19 cellular contexts compared by ENCODE assay signal in the genomic region with DNA sequence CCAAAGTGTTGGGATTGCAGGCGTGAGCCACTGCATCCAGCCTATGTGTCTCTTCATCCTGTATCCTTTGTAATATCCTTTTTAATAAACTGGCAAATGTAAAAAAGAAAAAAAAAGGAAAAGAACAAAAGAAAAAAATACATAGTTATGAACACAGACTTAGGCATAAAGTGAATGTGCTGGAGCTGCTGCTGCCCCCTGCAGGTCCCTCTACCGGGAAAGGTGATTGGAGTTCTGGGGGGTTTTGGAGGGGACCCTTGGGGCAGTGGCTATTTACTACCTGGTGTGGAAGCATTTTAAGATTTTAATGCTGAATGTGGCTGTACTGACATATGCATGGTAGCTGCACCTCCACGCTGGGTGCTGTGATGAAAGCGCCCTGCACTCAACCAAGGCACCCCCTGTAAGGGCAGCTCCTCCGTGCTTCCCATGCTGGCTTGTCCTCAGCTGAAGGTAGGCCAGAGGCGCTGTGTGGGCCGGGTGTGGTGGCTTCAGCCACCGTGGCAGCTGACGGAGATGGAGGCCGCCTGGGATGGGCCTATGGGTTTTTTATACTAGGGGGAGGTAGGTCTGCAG. TPM values are rescaled to one million over a fixed set of nuclear protein-coding genes. Genes with fewer than 3 reads are reported as not detected.
DNase-seq lines count a peak whose midpoint lies in the region; ATAC-seq and TF ChIP-seq lines count a peak whose summit lies in the region.
"Had no signal": no experiment of that assay in that cellular context is flagged by ENCODE, and none has a peak within 500 bp of the region (broad histone marks: within the 10 kb centered on the region; RNA-seq: fewer than 3 reads in every experiment).

No MANE protein-coding gene starts in this region.

- H3K36me3 Mint-ChIP-seq in neural crest cell (ENCODE audit: low read depth): no peaks in the 10 kb centered on the region
- no peaks in the 10 kb centered on the region for H3K36me3 Mint-ChIP-seq in activated naive CD8-positive, alpha-beta T cell treated with anti-CD3 and anti-CD28 coated beads, Interleukin-2, amount 50 U/mL, for 24 hours (ENCODE audit: low read depth)

- DNase-seq in BE2C (no peak), HFF-Myc (ENCODE audit: extremely low read depth, low read depth) (no peak), brain microvascular endothelial cell (no peak), neural crest cell (ENCODE audit: low read depth, low spot score) (no peak), GDM1 (lab: John Stamatoyannopoulos, UW) (no peak), sigmoid colon (no peak)
- no peak for DNase-seq in activated naive CD8-positive, alpha-beta T cell treated with anti-CD3 and anti-CD28 coated beads, Interleukin-2, amount 50 U/mL, for 24 hours
- DNase-seq in stimulated activated CD8-positive, alpha-beta memory T cell treated with anti-CD3 and anti-CD28 coated beads, Interleukin-4, amount 100 ng/mL, for 48 hours: no peak
- DNase-seq: activated naive CD4-positive, alpha-beta T cell treated with anti-CD3 and anti-CD28 coated beads for 36 hours; DMS 273 treated with DMSO at 0.1 percent for 48 hours; occipital lobe; SIG-M5; stimulated activated CD4-positive, alpha-beta T cell treated with anti-CD3 and anti-CD28 coated beads, Interleukin-4, amount 100 ng/mL, for 24 hours; T-helper 9 cell had no signal

- H3K27me3 Mint-ChIP-seq in neural crest cell (ENCODE audit: low read depth): peaks cover 5% of the 10 kb centered on the region
- H3K27me3 Mint-ChIP-seq in activated naive CD8-positive, alpha-beta T cell treated with anti-CD3 and anti-CD28 coated beads, Interleukin-2, amount 50 U/mL, for 24 hours: peaks cover 2% of the 10 kb centered on the region

- TF ChIP-seq CTCF in BE2C (IDR thresholded peaks at IDR 0.05; ENCODE audit: low read depth, low read length) (peak; percentile 26), HFF-Myc (IDR thresholded peaks at IDR 0.05; ENCODE audit: low read depth, low read length, missing control alignments) (peak; percentile 33), brain microvascular endothelial cell (IDR thresholded peaks at IDR 0.05; ENCODE audit: low read depth, low read length, missing control alignments) (peak; percentile 49), neural crest cell (conservative IDR thresholded peaks at IDR 0.05) (peak; percentile 25), sigmoid colon (IDR thresholded peaks at IDR 0.05) (no peak)

- no peaks in the 10 kb centered on the region for H3K27me3 ChIP-seq in BE2C
- peaks cover 2% of the 10 kb centered on the region for H3K27me3 ChIP-seq in brain microvascular endothelial cell (replicated peaks)
- no peaks in the 10 kb centered on the region for H3K27me3 ChIP-seq in sigmoid colon
- H3K27me3 ChIP-seq: BLaER1 treated with 17β-estradiol and CSF1 and Interleukin-3, amounts not matched to agents 10 nM and 100 nM; esophagus muscularis mucosa had no signal

- in situ Hi-C loops in brain microvascular endothelial cell (cut with HindIII; ENCODE audit: low pct_ligation_motif_present, low sequenced_read_pairs): no loop called here

- no peak overlapping the region for H3K4me3 Mint-ChIP-seq in neural crest cell
- no peak overlapping the region for H3K4me3 Mint-ChIP-seq in activated naive CD8-positive, alpha-beta T cell treated with anti-CD3 and anti-CD28 coated beads, Interleukin-2, amount 50 U/mL, for 24 hours
- H3K4me3 Mint-ChIP-seq: activated naive CD4-positive, alpha-beta T cell treated with anti-CD3 and anti-CD28 coated beads for 36 hours; dendritic cell treated with granulocyte-macrophage colony-stimulating factor and Interleukin-4, amounts not matched to agents 40 ng/mL and 50 ng/mL, for 4 days had no signal

- intact Hi-C loops in sigmoid colon (cut with DNase I): no loop called here

- H3K4me1 ChIP-seq in BE2C (no peaks in the 10 kb centered on the region), sigmoid colon (no peaks in the 10 kb centered on the region)
- H3K4me1 ChIP-seq: BLaER1 treated with 17β-estradiol and CSF1 and Interleukin-3, amounts not matched to agents 10 nM and 100 nM had no signal

- H3K9me3 Mint-ChIP-seq in neural crest cell: no peaks in the 10 kb centered on the region
- no peaks in the 10 kb centered on the region for H3K9me3 Mint-ChIP-seq in activated naive CD8-positive, alpha-beta T cell treated with anti-CD3 and anti-CD28 coated beads, Interleukin-2, amount 50 U/mL, for 24 hours
- H3K9me3 Mint-ChIP-seq: activated naive CD4-positive, alpha-beta T cell treated with anti-CD3 and anti-CD28 coated beads for 36 hours; dendritic cell treated with granulocyte-macrophage colony-stimulating factor and Interleukin-4, amounts not matched to agents 40 ng/mL and 50 ng/mL, for 4 days had no signal

- TF ChIP-seq POLR2A in sigmoid colon (IDR thresholded peaks at IDR 0.05): no peak

- no peak overlapping the region for H3K27ac Mint-ChIP-seq in neural crest cell (ENCODE audit: unreplicated experiment)
- H3K27ac Mint-ChIP-seq in activated naive CD8-positive, alpha-beta T cell treated with anti-CD3 and anti-CD28 coated beads, Interleukin-2, amount 50 U/mL, for 24 hours: no peak overlapping the region
- H3K27ac Mint-ChIP-seq: activated naive CD4-positive, alpha-beta T cell treated with anti-CD3 and anti-CD28 coated beads for 36 hours; dendritic cell treated with granulocyte-macrophage colony-stimulating factor and Interleukin-4, amounts not matched to agents 40 ng/mL and 50 ng/mL, for 4 days had no signal

- H3K9me3 ChIP-seq in BE2C: no peaks in the 10 kb centered on the region
- no peaks in the 10 kb centered on the region for H3K9me3 ChIP-seq in sigmoid colon
- H3K9me3 ChIP-seq: BLaER1 treated with 17β-estradiol and CSF1 and Interleukin-3, amounts not matched to agents 10 nM and 100 nM; esophagus muscularis mucosa; thoracic aorta had no signal

- no peak overlapping the region for H3K4me3 ChIP-seq in BE2C (ENCODE audit: low read depth, low read length)
- no peak overlapping the region for H3K4me3 ChIP-seq in HFF-Myc (replicated peaks; ENCODE audit: low read depth, low read length)
- H3K4me3 ChIP-seq in brain microvascular endothelial cell (ENCODE audit: low read depth, low read length): no peak overlapping the region
- H3K4me3 ChIP-seq in sigmoid colon: no peak overlapping the region
- H3K4me3 ChIP-seq: BLaER1 treated with 17β-estradiol and CSF1 and Interleukin-3, amounts not matched to agents 10 nM and 100 nM; esophagus muscularis mucosa; thoracic aorta had no signal

- H3K36me3 ChIP-seq in BE2C: no peaks in the 10 kb centered on the region
- no peaks in the 10 kb centered on the region for H3K36me3 ChIP-seq in brain microvascular endothelial cell (replicated peaks)
- H3K36me3 ChIP-seq in sigmoid colon: no peaks in the 10 kb centered on the region
- H3K36me3 ChIP-seq: BLaER1 treated with 17β-estradiol and CSF1 and Interleukin-3, amounts not matched to agents 10 nM and 100 nM; esophagus muscularis mucosa; thoracic aorta had no signal

- peaks cover 39% of the 10 kb centered on the region for H3K4me1 Mint-ChIP-seq in neural crest cell
- peaks cover 6% of the 10 kb centered on the region for H3K4me1 Mint-ChIP-seq in activated naive CD8-positive, alpha-beta T cell treated with anti-CD3 and anti-CD28 coated beads, Interleukin-2, amount 50 U/mL, for 24 hours

- WGBS in sigmoid colon, 2 donors: 84 to 86% methylated on average over 10 of the region's 10 CpGs

- no peak for TF ChIP-seq EP300 in sigmoid colon (IDR thresholded peaks at IDR 0.05)

- ATAC-seq in activated naive CD8-positive, alpha-beta T cell treated with anti-CD3 and anti-CD28 coated beads, Interleukin-2, amount 50 U/mL, for 24 hours: no peak

- no peak overlapping the region for H3K27ac ChIP-seq in brain microvascular endothelial cell
- no peak overlapping the region for H3K27ac ChIP-seq in sigmoid colon
- H3K27ac ChIP-seq: BLaER1 treated with 17β-estradiol and CSF1 and Interleukin-3, amounts not matched to agents 10 nM and 100 nM; esophagus muscularis mucosa; KMS-11; thoracic aorta had no signal

RNA-seq across cellular contexts. Expression of gene RPLP1, which starts 49.9 kb away (rescaled TPM):
- polyA plus RNA-seq in BE2C (2012; ENCODE audit: insufficient read depth, insufficient read length, low read depth): 3,656 TPM
- total RNA-seq in neural crest cell (1,595 and 1,772 TPM in 2 replicates), sigmoid colon (1,000 to 10,000 TPM; 1,053 to 1,114 (median 1,095) TPM)
- 1,000 to 10,000 TPM; 1,446 to 2,471 (median 2,101) TPM for polyA plus RNA-seq in sigmoid colon

Comparison
In these comparisons a context has a peak if more than half of its experiments do, and no peak if none do; other contexts are left out.
1. CTCF ChIP-seq: peak in BE2C (single experiment), HFF-Myc (single experiment), brain microvascular endothelial cell (single experiment) and neural crest cell (single experiment); none in sigmoid colon (0 of 4).